9 cellular contexts compared by ENCODE assay signal in genomic region chr16:58127634-58128033, GRCh38. TPM values are rescaled to one million over a fixed set of nuclear protein-coding genes. Genes with fewer than 3 reads are reported as not detected.
DNase-seq lines count a peak whose midpoint lies in the region; ATAC-seq, FAIRE-seq and TF ChIP-seq lines count a peak whose summit lies in the region.
"Had no signal": no experiment of that assay in that cellular context is flagged by ENCODE, and none has a peak within 500 bp of the region (broad histone marks: within the 10 kb centered on the region; RNA-seq: fewer than 3 reads in every experiment).

No MANE protein-coding gene starts in this region.

- H3K4me3 Mint-ChIP-seq in astrocyte (ENCODE audit: unreplicated experiment) = peak overlapping the region; percentile 89

- ATAC-seq in left cardiac atrium (no peak), lung (ENCODE audit: insufficient read depth, low FRiP score) (no peak), HG03097 (IDR thresholded peaks at IDR 0.05; ENCODE audit: low FRiP score, unreplicated experiment) (no peak)

- peak overlapping the region; percentile 87 to 96 for H3K4me3 ChIP-seq in right atrium auricular region
- peak overlapping the region; percentile 96 for H3K4me3 ChIP-seq in astrocyte (ENCODE audit: insufficient read depth, low read depth, low read length)
- H3K4me3 ChIP-seq in lung = no peak overlapping the region

- H3K4me2 ChIP-seq in astrocyte (ENCODE audit: low read length) = peak overlapping the region; percentile 89

- no peak overlapping the region for H2AFZ ChIP-seq in astrocyte (ENCODE audit: low read depth, low read length)

- H3K9ac ChIP-seq in astrocyte (ENCODE audit: low read length) = peak overlapping the region; percentile 95

- TF ChIP-seq CTCF in right atrium auricular region (IDR thresholded peaks at IDR 0.05) (no peak), astrocyte (IDR thresholded peaks at IDR 0.05; ENCODE audit: insufficient read depth, low read depth, low read length) (peak; percentile 35), lung (IDR thresholded peaks at IDR 0.05; ENCODE audit: control extremely low read depth, extremely low read depth) (no peak)

- H3K9me3 ChIP-seq in right atrium auricular region (no peaks in the 10 kb centered on the region), astrocyte (ENCODE audit: insufficient read depth, low read depth, low read length) (no peaks in the 10 kb centered on the region), lung (ENCODE audit: control insufficient read depth in 2 of 2, insufficient read depth in 1 of 2, low read length in 1 of 2) (no peaks in the 10 kb centered on the region)

- peaks cover 0 to 50% of the 10 kb centered on the region in 2 donors for H3K4me1 ChIP-seq in right atrium auricular region
- peaks cover 17% of the 10 kb centered on the region for H3K4me1 ChIP-seq in astrocyte (ENCODE audit: insufficient read depth, low read length)
- H3K4me1 ChIP-seq in lung (ENCODE audit: control insufficient read depth in 2 of 2, insufficient read depth in 2 of 2, low read length in 2 of 2) = peaks cover 5 to 38% of the 10 kb centered on the region in 2 donors

- no peak for FAIRE-seq in astrocyte (lab: Jason Lieb, UNC)
- FAIRE-seq: endometrium had no signal

- no peaks in the 10 kb centered on the region for H3K27me3 Mint-ChIP-seq in astrocyte (ENCODE audit: low read depth, unreplicated experiment)

- H3K36me3 Mint-ChIP-seq in astrocyte (ENCODE audit: low read depth, unreplicated experiment) = no peaks in the 10 kb centered on the region

- H3K36me3 ChIP-seq in right atrium auricular region = no peaks in the 10 kb centered on the region
- H3K36me3 ChIP-seq in astrocyte (ENCODE audit: insufficient read depth, low read length) = no peaks in the 10 kb centered on the region
- H3K36me3 ChIP-seq in lung (ENCODE audit: control insufficient read depth in 2 of 2, insufficient read depth in 2 of 2, low read length in 2 of 2) = no peaks in the 10 kb centered on the region

- peaks cover 52% of the 10 kb centered on the region for H4K20me1 ChIP-seq in astrocyte (ENCODE audit: insufficient read depth, low read length)

- intact Hi-C loops in left cardiac atrium (cut with DNase I) = no loop called here

- H3K27ac Mint-ChIP-seq in astrocyte (ENCODE audit: unreplicated experiment) = no peak overlapping the region

- H3K9me3 Mint-ChIP-seq in astrocyte (ENCODE audit: unreplicated experiment) = peaks cover 5% of the 10 kb centered on the region

- H3K27me3 ChIP-seq in right atrium auricular region = no peaks in the 10 kb centered on the region
- H3K27me3 ChIP-seq in astrocyte (ENCODE audit: insufficient read depth, low read length) = no peaks in the 10 kb centered on the region
- no peaks in the 10 kb centered on the region for H3K27me3 ChIP-seq in lung (ENCODE audit: control insufficient read depth, insufficient read depth)

- peak overlapping the region; percentile 93 to 95 for H3K27ac ChIP-seq in right atrium auricular region
- peak overlapping the region; percentile 60 for H3K27ac ChIP-seq in astrocyte (ENCODE audit: low read depth, low read length)
- H3K27ac ChIP-seq in lung (ENCODE audit: low read depth in 1 of 2, low read length in 1 of 2) = peak overlapping the region; percentile 10 to 52

- H3K4me1 Mint-ChIP-seq in astrocyte (ENCODE audit: low read depth, unreplicated experiment) = peaks cover 28% of the 10 kb centered on the region

- WGBS in lung, 2 donors = 22 to 36% methylated on average over 4 of the region's 4 CpGs

- H3K79me2 ChIP-seq in astrocyte (ENCODE audit: insufficient read depth, low read length) = peaks cover 59% of the 10 kb centered on the region

- DNase-seq in right atrium auricular region (ENCODE audit: low spot score) = no peak
- DNase-seq in left cardiac atrium = no peak
- no peak for DNase-seq in astrocyte (ENCODE audit: low read depth)
- no peak for DNase-seq in lung (ENCODE audit: low spot score)
- no peak for DNase-seq in foreskin melanocyte
- no peak for DNase-seq in RPMI8226
- DNase-seq in NCI-H446 treated with DMSO at 0.1 percent for 48 hours (lab: John Stamatoyannopoulos, UW) = no peak

RNA-seq across cellular contexts. Expression of gene CFAP20, which starts 1.5 kb away (rescaled TPM):
- 10 to 100 TPM; 36.9 to 64.2 TPM for total RNA-seq in right atrium auricular region
- total RNA-seq in left cardiac atrium = 10 to 100 TPM; 31.6 to 32.0 TPM
- 40.1 and 43.6 TPM in 2 replicates for total RNA-seq in astrocyte
- 10 to 100 TPM; 31.9 to 86.3 TPM for total RNA-seq in lung
- polyA plus RNA-seq in lung = 10 to 100 TPM; 20.6 to 37.5 TPM

Comparison
In these comparisons a context has a peak if more than half of its experiments do, and no peak if none do; other contexts are left out.
1. H3K27ac ChIP-seq: peak in every context shown above with its lines; median percentile 94 in right atrium auricular region; 60 in astrocyte; 31 in lung.